In the genomic region with DNA sequence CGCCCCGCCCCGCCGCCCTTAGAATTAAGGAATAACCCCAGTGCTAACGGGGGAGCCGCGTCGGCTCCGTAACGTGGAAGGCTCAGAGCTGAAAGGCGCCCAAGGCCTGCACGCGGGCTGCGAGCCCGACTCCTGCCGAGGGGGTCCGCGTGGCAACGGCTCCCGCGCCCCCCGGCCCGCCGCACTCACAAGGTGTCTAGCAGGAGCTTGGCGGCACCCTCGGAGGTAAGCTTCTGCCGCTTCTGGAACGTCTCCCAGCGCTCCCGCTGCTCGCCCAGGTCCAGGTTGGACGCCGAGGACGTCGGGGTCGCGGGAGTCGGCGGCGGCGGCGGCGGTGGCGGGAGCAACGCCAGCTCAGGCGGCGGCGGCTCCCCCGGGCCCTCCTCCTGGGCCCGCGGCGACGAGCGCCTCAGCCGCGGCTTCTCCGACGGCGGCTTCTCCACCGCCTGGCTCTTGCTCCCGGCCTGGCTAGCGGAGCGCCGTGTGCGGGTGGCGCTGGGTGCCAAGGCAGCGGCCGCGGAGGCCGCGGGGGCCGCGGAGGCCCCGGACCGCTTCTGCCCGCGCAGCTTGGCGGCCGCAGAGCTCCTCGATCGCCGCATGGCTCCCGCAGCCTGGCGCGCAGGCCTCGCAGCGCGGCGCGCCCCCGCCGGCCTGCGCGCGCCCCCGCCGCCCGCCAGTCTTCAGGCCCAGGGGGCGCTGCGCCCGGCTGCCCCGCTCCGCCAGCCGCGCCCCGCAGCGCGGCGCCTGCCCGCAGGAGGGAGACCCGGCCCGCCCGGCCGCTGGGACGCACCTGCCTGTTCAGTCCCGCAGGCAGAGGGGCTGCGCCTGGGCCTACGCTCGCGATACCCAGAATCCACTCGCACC, we compare ENCODE assay signal across 1 cellular context.
TF ChIP-seq lines count a peak whose summit lies in the region.

A gene (minus strand): TSS at position 632 of the 864 bp plus-strand sequence. CDS start 33 bp downstream, at position 599.

TF ChIP-seq in WTC11, 78 proteins besides CTCF, POLR2A, EP300 and RAD21 (continued from another document and continues in another):
- TF ChIP-seq, protein P1, sequence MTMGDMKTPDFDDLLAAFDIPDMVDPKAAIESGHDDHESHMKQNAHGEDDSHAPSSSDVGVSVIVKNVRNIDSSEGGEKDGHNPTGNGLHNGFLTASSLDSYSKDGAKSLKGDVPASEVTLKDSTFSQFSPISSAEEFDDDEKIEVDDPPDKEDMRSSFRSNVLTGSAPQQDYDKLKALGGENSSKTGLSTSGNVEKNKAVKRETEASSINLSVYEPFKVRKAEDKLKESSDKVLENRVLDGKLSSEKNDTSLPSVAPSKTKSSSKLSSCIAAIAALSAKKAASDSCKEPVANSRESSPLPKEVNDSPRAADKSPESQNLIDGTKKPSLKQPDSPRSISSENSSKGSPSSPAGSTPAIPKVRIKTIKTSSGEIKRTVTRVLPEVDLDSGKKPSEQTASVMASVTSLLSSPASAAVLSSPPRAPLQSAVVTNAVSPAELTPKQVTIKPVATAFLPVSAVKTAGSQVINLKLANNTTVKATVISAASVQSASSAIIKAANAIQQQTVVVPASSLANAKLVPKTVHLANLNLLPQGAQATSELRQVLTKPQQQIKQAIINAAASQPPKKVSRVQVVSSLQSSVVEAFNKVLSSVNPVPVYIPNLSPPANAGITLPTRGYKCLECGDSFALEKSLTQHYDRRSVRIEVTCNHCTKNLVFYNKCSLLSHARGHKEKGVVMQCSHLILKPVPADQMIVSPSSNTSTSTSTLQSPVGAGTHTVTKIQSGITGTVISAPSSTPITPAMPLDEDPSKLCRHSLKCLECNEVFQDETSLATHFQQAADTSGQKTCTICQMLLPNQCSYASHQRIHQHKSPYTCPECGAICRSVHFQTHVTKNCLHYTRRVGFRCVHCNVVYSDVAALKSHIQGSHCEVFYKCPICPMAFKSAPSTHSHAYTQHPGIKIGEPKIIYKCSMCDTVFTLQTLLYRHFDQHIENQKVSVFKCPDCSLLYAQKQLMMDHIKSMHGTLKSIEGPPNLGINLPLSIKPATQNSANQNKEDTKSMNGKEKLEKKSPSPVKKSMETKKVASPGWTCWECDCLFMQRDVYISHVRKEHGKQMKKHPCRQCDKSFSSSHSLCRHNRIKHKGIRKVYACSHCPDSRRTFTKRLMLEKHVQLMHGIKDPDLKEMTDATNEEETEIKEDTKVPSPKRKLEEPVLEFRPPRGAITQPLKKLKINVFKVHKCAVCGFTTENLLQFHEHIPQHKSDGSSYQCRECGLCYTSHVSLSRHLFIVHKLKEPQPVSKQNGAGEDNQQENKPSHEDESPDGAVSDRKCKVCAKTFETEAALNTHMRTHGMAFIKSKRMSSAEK (CRISPR knock-in tag; IDR thresholded peaks at IDR 0.05; ENCODE audit: borderline replicate concordance): no peak
- TF ChIP-seq EMX1 (CRISPR knock-in tag; IDR thresholded peaks at IDR 0.05) (no peak), FOXP1 (CRISPR knock-in tag; IDR thresholded peaks at IDR 0.05; ENCODE audit: borderline replicate concordance) (no peak), NFATC4 (CRISPR knock-in tag; IDR thresholded peaks at IDR 0.05) (0 out of 2 replicates have a peak, but pooled peaks have one; percentile 40), MXD4 (CRISPR knock-in tag; IDR thresholded peaks at IDR 0.05; ENCODE audit: borderline replicate concordance) (no peak), NR3C1 (CRISPR knock-in tag; conservative IDR thresholded peaks at IDR 0.05; ENCODE audit: low read depth) (no peak), CBFB (CRISPR knock-in tag; IDR thresholded peaks at IDR 0.05; ENCODE audit: low read depth) (no peak; the same call in 1 of the 2 replicates), GABPB1 (CRISPR knock-in tag; IDR thresholded peaks at IDR 0.05) (no peak), ZNF232 (CRISPR knock-in tag; IDR thresholded peaks at IDR 0.05) (no peak), TEAD1 (CRISPR knock-in tag; IDR thresholded peaks at IDR 0.05) (no peak), TCF7 (CRISPR knock-in tag; IDR thresholded peaks at IDR 0.05; ENCODE audit: low read depth) (no peak), ZNF416 (CRISPR knock-in tag; IDR thresholded peaks at IDR 0.05) (no peak), PRRX2 (CRISPR knock-in tag; IDR thresholded peaks at IDR 0.05) (0 out of 2 replicates have a peak, but pooled peaks have one; percentile 23), FOXJ3 (CRISPR knock-in tag; IDR thresholded peaks at IDR 0.05; ENCODE audit: borderline replicate concordance) (no peak), ZNF396 (CRISPR knock-in tag; IDR thresholded peaks at IDR 0.05; ENCODE audit: borderline replicate concordance) (no peak), ETV6 (CRISPR knock-in tag; IDR thresholded peaks at IDR 0.05) (no peak)
- TF ChIP-seq, protein P2, sequence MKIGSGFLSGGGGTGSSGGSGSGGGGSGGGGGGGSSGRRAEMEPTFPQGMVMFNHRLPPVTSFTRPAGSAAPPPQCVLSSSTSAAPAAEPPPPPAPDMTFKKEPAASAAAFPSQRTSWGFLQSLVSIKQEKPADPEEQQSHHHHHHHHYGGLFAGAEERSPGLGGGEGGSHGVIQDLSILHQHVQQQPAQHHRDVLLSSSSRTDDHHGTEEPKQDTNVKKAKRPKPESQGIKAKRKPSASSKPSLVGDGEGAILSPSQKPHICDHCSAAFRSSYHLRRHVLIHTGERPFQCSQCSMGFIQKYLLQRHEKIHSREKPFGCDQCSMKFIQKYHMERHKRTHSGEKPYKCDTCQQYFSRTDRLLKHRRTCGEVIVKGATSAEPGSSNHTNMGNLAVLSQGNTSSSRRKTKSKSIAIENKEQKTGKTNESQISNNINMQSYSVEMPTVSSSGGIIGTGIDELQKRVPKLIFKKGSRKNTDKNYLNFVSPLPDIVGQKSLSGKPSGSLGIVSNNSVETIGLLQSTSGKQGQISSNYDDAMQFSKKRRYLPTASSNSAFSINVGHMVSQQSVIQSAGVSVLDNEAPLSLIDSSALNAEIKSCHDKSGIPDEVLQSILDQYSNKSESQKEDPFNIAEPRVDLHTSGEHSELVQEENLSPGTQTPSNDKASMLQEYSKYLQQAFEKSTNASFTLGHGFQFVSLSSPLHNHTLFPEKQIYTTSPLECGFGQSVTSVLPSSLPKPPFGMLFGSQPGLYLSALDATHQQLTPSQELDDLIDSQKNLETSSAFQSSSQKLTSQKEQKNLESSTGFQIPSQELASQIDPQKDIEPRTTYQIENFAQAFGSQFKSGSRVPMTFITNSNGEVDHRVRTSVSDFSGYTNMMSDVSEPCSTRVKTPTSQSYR (CRISPR knock-in tag; IDR thresholded peaks at IDR 0.05): no peak; the same call in 1 of the 2 replicates
- TF ChIP-seq, protein P3, sequence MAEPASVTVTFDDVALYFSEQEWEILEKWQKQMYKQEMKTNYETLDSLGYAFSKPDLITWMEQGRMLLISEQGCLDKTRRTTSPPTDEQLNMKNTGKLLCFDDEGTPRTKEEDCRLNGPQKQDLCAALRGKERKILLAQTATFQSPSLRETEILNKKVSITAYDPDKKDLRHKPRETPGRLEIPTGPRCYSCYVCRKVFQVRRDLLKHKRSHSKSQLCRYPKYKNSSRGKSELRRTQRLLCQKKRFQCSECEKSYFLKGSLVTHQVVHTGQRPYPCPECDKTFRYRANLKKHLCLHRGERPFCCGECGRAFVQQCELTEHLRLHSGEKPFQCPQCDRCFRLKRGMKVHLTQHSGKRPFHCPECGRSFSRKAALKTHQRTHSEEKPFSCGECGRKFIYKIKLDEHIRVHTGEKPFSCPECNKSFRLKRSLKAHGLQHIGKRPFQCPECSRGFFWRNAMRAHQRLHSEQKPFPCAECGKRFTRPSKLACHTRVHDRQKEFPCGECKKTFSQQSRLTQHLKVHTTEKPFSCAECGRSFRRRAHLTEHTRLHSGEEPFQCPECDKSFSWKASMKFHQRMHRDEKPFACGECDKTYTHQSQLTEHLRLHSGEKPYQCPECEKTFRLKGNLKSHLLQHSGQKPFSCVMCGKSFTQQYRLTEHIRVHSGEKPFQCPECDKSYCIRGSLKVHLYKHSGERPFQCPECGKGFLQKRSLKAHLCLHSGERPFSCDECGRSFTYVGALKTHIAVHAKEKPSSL (CRISPR knock-in tag; conservative IDR thresholded peaks at IDR 0.05): no peak
- TF ChIP-seq, protein P4, sequence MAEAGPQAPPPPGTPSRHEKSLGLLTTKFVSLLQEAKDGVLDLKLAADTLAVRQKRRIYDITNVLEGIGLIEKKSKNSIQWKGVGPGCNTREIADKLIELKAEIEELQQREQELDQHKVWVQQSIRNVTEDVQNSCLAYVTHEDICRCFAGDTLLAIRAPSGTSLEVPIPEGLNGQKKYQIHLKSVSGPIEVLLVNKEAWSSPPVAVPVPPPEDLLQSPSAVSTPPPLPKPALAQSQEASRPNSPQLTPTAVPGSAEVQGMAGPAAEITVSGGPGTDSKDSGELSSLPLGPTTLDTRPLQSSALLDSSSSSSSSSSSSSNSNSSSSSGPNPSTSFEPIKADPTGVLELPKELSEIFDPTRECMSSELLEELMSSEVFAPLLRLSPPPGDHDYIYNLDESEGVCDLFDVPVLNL (CRISPR knock-in tag; IDR thresholded peaks at IDR 0.05; ENCODE audit: borderline replicate concordance, low read depth): no peak
- TF ChIP-seq, protein P5, sequence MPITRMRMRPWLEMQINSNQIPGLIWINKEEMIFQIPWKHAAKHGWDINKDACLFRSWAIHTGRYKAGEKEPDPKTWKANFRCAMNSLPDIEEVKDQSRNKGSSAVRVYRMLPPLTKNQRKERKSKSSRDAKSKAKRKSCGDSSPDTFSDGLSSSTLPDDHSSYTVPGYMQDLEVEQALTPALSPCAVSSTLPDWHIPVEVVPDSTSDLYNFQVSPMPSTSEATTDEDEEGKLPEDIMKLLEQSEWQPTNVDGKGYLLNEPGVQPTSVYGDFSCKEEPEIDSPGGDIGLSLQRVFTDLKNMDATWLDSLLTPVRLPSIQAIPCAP (CRISPR knock-in tag; IDR thresholded peaks at IDR 0.05): no peak
- TF ChIP-seq, protein P6, sequence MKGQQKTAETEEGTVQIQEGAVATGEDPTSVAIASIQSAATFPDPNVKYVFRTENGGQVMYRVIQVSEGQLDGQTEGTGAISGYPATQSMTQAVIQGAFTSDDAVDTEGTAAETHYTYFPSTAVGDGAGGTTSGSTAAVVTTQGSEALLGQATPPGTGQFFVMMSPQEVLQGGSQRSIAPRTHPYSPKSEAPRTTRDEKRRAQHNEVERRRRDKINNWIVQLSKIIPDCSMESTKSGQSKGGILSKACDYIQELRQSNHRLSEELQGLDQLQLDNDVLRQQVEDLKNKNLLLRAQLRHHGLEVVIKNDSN (CRISPR knock-in tag; IDR thresholded peaks at IDR 0.05): no peak
- TF ChIP-seq, protein P7, sequence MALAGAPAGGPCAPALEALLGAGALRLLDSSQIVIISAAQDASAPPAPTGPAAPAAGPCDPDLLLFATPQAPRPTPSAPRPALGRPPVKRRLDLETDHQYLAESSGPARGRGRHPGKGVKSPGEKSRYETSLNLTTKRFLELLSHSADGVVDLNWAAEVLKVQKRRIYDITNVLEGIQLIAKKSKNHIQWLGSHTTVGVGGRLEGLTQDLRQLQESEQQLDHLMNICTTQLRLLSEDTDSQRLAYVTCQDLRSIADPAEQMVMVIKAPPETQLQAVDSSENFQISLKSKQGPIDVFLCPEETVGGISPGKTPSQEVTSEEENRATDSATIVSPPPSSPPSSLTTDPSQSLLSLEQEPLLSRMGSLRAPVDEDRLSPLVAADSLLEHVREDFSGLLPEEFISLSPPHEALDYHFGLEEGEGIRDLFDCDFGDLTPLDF (CRISPR knock-in tag; IDR thresholded peaks at IDR 0.05): 0 out of 2 replicates have a peak, but pooled peaks have one; percentile 19
- TF ChIP-seq, protein P8, sequence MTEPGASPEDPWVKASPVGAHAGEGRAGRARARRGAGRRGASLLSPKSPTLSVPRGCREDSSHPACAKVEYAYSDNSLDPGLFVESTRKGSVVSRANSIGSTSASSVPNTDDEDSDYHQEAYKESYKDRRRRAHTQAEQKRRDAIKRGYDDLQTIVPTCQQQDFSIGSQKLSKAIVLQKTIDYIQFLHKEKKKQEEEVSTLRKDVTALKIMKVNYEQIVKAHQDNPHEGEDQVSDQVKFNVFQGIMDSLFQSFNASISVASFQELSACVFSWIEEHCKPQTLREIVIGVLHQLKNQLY (CRISPR knock-in tag; IDR thresholded peaks at IDR 0.05): no peak
- TF ChIP-seq, protein P9, sequence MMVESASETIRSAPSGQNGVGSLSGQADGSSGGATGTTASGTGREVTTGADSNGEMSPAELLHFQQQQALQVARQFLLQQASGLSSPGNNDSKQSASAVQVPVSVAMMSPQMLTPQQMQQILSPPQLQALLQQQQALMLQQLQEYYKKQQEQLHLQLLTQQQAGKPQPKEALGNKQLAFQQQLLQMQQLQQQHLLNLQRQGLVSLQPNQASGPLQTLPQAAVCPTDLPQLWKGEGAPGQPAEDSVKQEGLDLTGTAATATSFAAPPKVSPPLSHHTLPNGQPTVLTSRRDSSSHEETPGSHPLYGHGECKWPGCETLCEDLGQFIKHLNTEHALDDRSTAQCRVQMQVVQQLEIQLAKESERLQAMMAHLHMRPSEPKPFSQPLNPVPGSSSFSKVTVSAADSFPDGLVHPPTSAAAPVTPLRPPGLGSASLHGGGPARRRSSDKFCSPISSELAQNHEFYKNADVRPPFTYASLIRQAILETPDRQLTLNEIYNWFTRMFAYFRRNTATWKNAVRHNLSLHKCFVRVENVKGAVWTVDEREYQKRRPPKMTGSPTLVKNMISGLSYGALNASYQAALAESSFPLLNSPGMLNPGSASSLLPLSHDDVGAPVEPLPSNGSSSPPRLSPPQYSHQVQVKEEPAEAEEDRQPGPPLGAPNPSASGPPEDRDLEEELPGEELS (CRISPR knock-in tag; IDR thresholded peaks at IDR 0.05): no peak
- TF ChIP-seq, protein P10, sequence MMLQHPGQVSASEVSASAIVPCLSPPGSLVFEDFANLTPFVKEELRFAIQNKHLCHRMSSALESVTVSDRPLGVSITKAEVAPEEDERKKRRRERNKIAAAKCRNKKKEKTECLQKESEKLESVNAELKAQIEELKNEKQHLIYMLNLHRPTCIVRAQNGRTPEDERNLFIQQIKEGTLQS (CRISPR knock-in tag; conservative IDR thresholded peaks at IDR 0.05): no peak
- TF ChIP-seq, protein P11, sequence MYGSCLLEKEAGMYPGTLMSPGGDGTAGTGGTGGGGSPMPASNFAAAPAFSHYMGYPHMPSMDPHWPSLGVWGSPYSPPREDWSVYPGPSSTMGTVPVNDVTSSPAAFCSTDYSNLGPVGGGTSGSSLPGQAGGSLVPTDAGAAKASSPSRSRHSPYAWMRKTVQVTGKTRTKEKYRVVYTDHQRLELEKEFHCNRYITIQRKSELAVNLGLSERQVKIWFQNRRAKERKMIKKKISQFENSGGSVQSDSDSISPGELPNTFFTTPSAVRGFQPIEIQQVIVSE (CRISPR knock-in tag; IDR thresholded peaks at IDR 0.05; ENCODE audit: borderline replicate concordance): no peak
- TF ChIP-seq, protein P12, sequence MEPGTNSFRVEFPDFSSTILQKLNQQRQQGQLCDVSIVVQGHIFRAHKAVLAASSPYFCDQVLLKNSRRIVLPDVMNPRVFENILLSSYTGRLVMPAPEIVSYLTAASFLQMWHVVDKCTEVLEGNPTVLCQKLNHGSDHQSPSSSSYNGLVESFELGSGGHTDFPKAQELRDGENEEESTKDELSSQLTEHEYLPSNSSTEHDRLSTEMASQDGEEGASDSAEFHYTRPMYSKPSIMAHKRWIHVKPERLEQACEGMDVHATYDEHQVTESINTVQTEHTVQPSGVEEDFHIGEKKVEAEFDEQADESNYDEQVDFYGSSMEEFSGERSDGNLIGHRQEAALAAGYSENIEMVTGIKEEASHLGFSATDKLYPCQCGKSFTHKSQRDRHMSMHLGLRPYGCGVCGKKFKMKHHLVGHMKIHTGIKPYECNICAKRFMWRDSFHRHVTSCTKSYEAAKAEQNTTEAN (CRISPR knock-in tag; IDR thresholded peaks at IDR 0.05): no peak
- TF ChIP-seq, protein P13, sequence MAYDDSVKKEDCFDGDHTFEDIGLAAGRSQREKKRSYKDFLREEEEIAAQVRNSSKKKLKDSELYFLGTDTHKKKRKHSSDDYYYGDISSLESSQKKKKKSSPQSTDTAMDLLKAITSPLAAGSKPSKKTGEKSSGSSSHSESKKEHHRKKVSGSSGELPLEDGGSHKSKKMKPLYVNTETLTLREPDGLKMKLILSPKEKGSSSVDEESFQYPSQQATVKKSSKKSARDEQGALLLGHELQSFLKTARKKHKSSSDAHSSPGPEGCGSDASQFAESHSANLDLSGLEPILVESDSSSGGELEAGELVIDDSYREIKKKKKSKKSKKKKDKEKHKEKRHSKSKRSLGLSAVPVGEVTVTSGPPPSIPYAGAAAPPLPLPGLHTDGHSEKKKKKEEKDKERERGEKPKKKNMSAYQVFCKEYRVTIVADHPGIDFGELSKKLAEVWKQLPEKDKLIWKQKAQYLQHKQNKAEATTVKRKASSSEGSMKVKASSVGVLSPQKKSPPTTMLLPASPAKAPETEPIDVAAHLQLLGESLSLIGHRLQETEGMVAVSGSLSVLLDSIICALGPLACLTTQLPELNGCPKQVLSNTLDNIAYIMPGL (CRISPR knock-in tag; IDR thresholded peaks at IDR 0.05): peak; percentile 71; the same call in 1 of the 2 replicates
